In genomic region chr11:12853652-12854296, GRCh38 we compare ENCODE assay signal across 1 cellular context.
TF ChIP-seq lines count a peak whose summit lies in the region.

No MANE protein-coding gene starts in this region.

TF ChIP-seq in K562, 482 proteins besides CTCF, POLR2A, EP300 and RAD21 (continued from another document and continues in another):
- no peak for TF ChIP-seq E2F8 (IDR thresholded peaks at IDR 0.05; ENCODE audit: low read depth, partially characterized antibody)
- TF ChIP-seq ZEB2 (IDR thresholded peaks at IDR 0.05), result peak; percentile 92
- no peak for TF ChIP-seq CBX2 (IDR thresholded peaks at IDR 0.05; ENCODE audit: insufficient read depth, low read length, poor library complexity, severe bottlenecking)
- TF ChIP-seq MTA3 (IDR thresholded peaks at IDR 0.05; ENCODE audit: borderline replicate concordance), result 0 out of 2 replicates have a peak, but pooled peaks have one; percentile 63
- TF ChIP-seq RBM17 (IDR thresholded peaks at IDR 0.05; ENCODE audit: borderline replicate concordance, low read depth, low read length), result no peak
- no peak for TF ChIP-seq ZNF384 (IDR thresholded peaks at IDR 0.05; ENCODE audit: low read depth, low read length)
- TF ChIP-seq ZC3H11A (IDR thresholded peaks at IDR 0.05; ENCODE audit: low read depth, low read length), result no peak
- no peak for TF ChIP-seq YBX1 (IDR thresholded peaks at IDR 0.05)
- TF ChIP-seq GABPB2 (CRISPR knock-in tag; conservative IDR thresholded peaks at IDR 0.05), result no peak
- TF ChIP-seq POLR3G (IDR thresholded peaks at IDR 0.05; ENCODE audit: extremely low read depth, insufficient read length, insufficient replicate concordance), result no peak
- TF ChIP-seq CEBPG (CRISPR knock-in tag; IDR thresholded peaks at IDR 0.05), result no peak
- no peak for TF ChIP-seq CEBPG (tag; conservative IDR thresholded peaks at IDR 0.05 in 1 of 2, IDR thresholded peaks at IDR 0.05 in 1 of 2)
- TF ChIP-seq E4F1 (CRISPR knock-in tag; IDR thresholded peaks at IDR 0.05; ENCODE audit: borderline replicate concordance), result no peak
- TF ChIP-seq PREB (CRISPR knock-in tag; IDR thresholded peaks at IDR 0.05), result no peak
- TF ChIP-seq SPI1 (IDR thresholded peaks at IDR 0.05; ENCODE audit: borderline replicate concordance, low read depth, low read length), result no peak
- no peak for TF ChIP-seq THAP7 (CRISPR knock-in tag; IDR thresholded peaks at IDR 0.05)
- no peak for TF ChIP-seq ZBTB12 (CRISPR knock-in tag; IDR thresholded peaks at IDR 0.05)
- no peak for TF ChIP-seq KLF1 (tag; IDR thresholded peaks at IDR 0.05)
- peak; percentile 81 for TF ChIP-seq ZNF75A (CRISPR knock-in tag; IDR thresholded peaks at IDR 0.05)
- no peak for TF ChIP-seq HNRNPLL (IDR thresholded peaks at IDR 0.05; ENCODE audit: low read depth, low read length, poor library complexity, severe bottlenecking)
- no peak for TF ChIP-seq SETDB1 (IDR thresholded peaks at IDR 0.05; ENCODE audit: low read length)
- TF ChIP-seq DMBX1 (CRISPR knock-in tag; IDR thresholded peaks at IDR 0.05; ENCODE audit: borderline replicate concordance), result no peak
- no peak for TF ChIP-seq PHB2 (IDR thresholded peaks at IDR 0.05; ENCODE audit: low read depth)
- peak in 1 of 2 experiments; percentile 28; a peak in 1 of 4 replicates for TF ChIP-seq FOXK2 (conservative IDR thresholded peaks at IDR 0.05 in 1 of 2, IDR thresholded peaks at IDR 0.05 in 1 of 2; ENCODE audit: low read depth in 2 of 2)
- 0 out of 2 replicates have a peak, but pooled peaks have one; percentile 8 for TF ChIP-seq JUN (IDR thresholded peaks at IDR 0.05; ENCODE audit: borderline replicate concordance, low read depth, low read length)
- no peak for TF ChIP-seq JUN (CRISPR knock-in tag; IDR thresholded peaks at IDR 0.05; ENCODE audit: borderline replicate concordance)
- no peak for TF ChIP-seq ZNF609 (CRISPR knock-in tag; IDR thresholded peaks at IDR 0.05; ENCODE audit: borderline replicate concordance)
- peak; percentile 50; the same call in 1 of the 2 replicates for TF ChIP-seq NCOA1 (IDR thresholded peaks at IDR 0.05; ENCODE audit: low read depth)
- TF ChIP-seq ZNF184 (CRISPR knock-in tag; IDR thresholded peaks at IDR 0.05), result no peak
- peak; percentile 59 for TF ChIP-seq USF2 (CRISPR knock-in tag; IDR thresholded peaks at IDR 0.05)
- TF ChIP-seq ZNF347 (CRISPR knock-in tag; IDR thresholded peaks at IDR 0.05; ENCODE audit: low read depth), result no peak
- TF ChIP-seq GATAD2A (IDR thresholded peaks at IDR 0.05), result 0 out of 2 replicates have a peak, but pooled peaks have one; percentile 64
- no peak for TF ChIP-seq TAF1 (IDR thresholded peaks at IDR 0.05; ENCODE audit: control insufficient read depth, extremely low read depth, insufficient read depth, low read length, severe bottlenecking)
- peak; percentile 67; the same call in 1 of the 2 replicates for TF ChIP-seq POLR2AphosphoS5 (IDR thresholded peaks at IDR 0.05; ENCODE audit: control insufficient read depth, insufficient read depth, low read depth, low read length)
- peak; percentile 66 for TF ChIP-seq MECOM (CRISPR knock-in tag; IDR thresholded peaks at IDR 0.05)
- TF ChIP-seq MEF2A (IDR thresholded peaks at IDR 0.05; ENCODE audit: control insufficient read depth, low read depth, low read length), result no peak
- TF ChIP-seq ZNF324 (CRISPR knock-in tag; IDR thresholded peaks at IDR 0.05), result no peak
- no peak for TF ChIP-seq CEBPZ (IDR thresholded peaks at IDR 0.05; ENCODE audit: borderline replicate concordance, low read depth, low read length)
- TF ChIP-seq NFIX (CRISPR knock-in tag; IDR thresholded peaks at IDR 0.05; ENCODE audit: low read depth), result no peak
- peak; percentile 63; the same call in 1 of the 2 replicates for TF ChIP-seq LEF1 (IDR thresholded peaks at IDR 0.05)
- TF ChIP-seq NR3C1 (CRISPR knock-in tag; IDR thresholded peaks at IDR 0.05), result no peak
- TF ChIP-seq TOE1 (IDR thresholded peaks at IDR 0.05; ENCODE audit: borderline replicate concordance), result peak; percentile 91
- TF ChIP-seq TOE1 (CRISPR knock-in tag; IDR thresholded peaks at IDR 0.05; ENCODE audit: borderline replicate concordance, low read depth), result no peak
- no peak for TF ChIP-seq KLF6 (CRISPR knock-in tag; IDR thresholded peaks at IDR 0.05; ENCODE audit: borderline replicate concordance)
- peak; percentile 87 for TF ChIP-seq CXXC5 (CRISPR knock-in tag; IDR thresholded peaks at IDR 0.05)
- TF ChIP-seq BMI1 (IDR thresholded peaks at IDR 0.05; ENCODE audit: low read length), result no peak
- peak; percentile 39 to 74; a peak in 3 of 4 replicates for TF ChIP-seq TRIM24 (IDR thresholded peaks at IDR 0.05)
- no peak for TF ChIP-seq ZNF175 (CRISPR knock-in tag; IDR thresholded peaks at IDR 0.05; ENCODE audit: low read depth)
